Comparison of ENCODE assay signal across 20 cellular contexts in genomic region chr11:69285091-69285490, GRCh38. TPM values are rescaled to one million over a fixed set of nuclear protein-coding genes. Genes with fewer than 3 reads are reported as not detected.
A peak's percentile ranks its signal among the peaks of the same experiment; 100 is the strongest.
DNase-seq lines count a peak whose midpoint lies in the region; ATAC-seq, FAIRE-seq and TF ChIP-seq lines count a peak whose summit lies in the region.
"Had no signal": no experiment of that assay in that cellular context is flagged by ENCODE, and none has a peak within 500 bp of the region (broad histone marks: within the 10 kb centered on the region; RNA-seq: fewer than 3 reads in every experiment).

No MANE protein-coding gene starts in this region.

- no peak overlapping the region for H4K8ac ChIP-seq in neuronal stem cell (ENCODE audit: low read depth, low read length)

- H3K4me3 ChIP-seq in neuronal stem cell (ENCODE audit: low read length in 2 of 2) = no peak overlapping the region
- H3K4me3 ChIP-seq: BLaER1 had no signal

- peaks cover 0 to 18% of the 10 kb centered on the region in 2 donors for H3K4me1 ChIP-seq in neuronal stem cell (ENCODE audit: control insufficient read depth in 2 of 2, insufficient read depth in 1 of 2, low read depth in 1 of 2, low read length in 2 of 2)

- no peak overlapping the region for H3K4me2 ChIP-seq in neuronal stem cell (ENCODE audit: insufficient read depth, low read length, poor library complexity, severe bottlenecking)
- H3K4me2 ChIP-seq: BLaER1 had no signal

- H2AFZ ChIP-seq in neuronal stem cell (ENCODE audit: low read length) = no peak overlapping the region

- no CpG with 5 or more reads among the region's 11 CpGs for WGBS in neuronal stem cell (ENCODE audit: extremely low coverage in 2 of 2, insufficient read length in 2 of 2, insufficient replicate concordance in 1 of 2), 2 donors

- H3K79me1 ChIP-seq in neuronal stem cell (ENCODE audit: low read depth, low read length) = no peaks in the 10 kb centered on the region

- no peak overlapping the region for H3K9ac ChIP-seq in neuronal stem cell (ENCODE audit: low read depth, low read length, poor library complexity)
- H3K9ac ChIP-seq: BLaER1 had no signal

- no peak overlapping the region for H3K14ac ChIP-seq in neuronal stem cell (ENCODE audit: low read length)

- peaks cover 27% of the 10 kb centered on the region for H3K4me1 Mint-ChIP-seq in chondrocyte (ENCODE audit: low read depth)
- H3K4me1 Mint-ChIP-seq: CD4-positive, CD25-positive, alpha-beta regulatory T cell had no signal

- ATAC-seq in Right ventricle myocardium superior (ENCODE audit: poor library complexity) (no peak), GM18907 (IDR thresholded peaks at IDR 0.05; ENCODE audit: unreplicated experiment) (no peak), sciatic nerve (no peak)
- ATAC-seq: HCT116 had no signal

- peak overlapping the region; percentile 80 for H3K18ac ChIP-seq in neuronal stem cell (ENCODE audit: low read length)

- H4K91ac ChIP-seq in neuronal stem cell (ENCODE audit: low read depth, low read length, poor library complexity) = no peak overlapping the region

- peaks cover 3% of the 10 kb centered on the region for H3K27me3 Mint-ChIP-seq in chondrocyte (ENCODE audit: low read depth)
- H3K27me3 Mint-ChIP-seq: CD4-positive, CD25-positive, alpha-beta regulatory T cell had no signal

- H3K9me3 ChIP-seq in neuronal stem cell (replicated peaks in 1 of 2; ENCODE audit: control insufficient read depth in 2 of 2, insufficient read depth in 1 of 2, low read depth in 1 of 2, low read length in 2 of 2) = peaks cover 0 to 3% of the 10 kb centered on the region in 2 donors

- peak overlapping the region; percentile 24 for H2BK12ac ChIP-seq in neuronal stem cell (ENCODE audit: low read length)

- H3K36me3 Mint-ChIP-seq in chondrocyte (ENCODE audit: low read depth) = no peaks in the 10 kb centered on the region
- H3K36me3 Mint-ChIP-seq: CD4-positive, CD25-positive, alpha-beta regulatory T cell had no signal

- peak overlapping the region; percentile 8 for H3K27ac Mint-ChIP-seq in chondrocyte (ENCODE audit: unreplicated experiment)

- no peak overlapping the region for H3K4ac ChIP-seq in neuronal stem cell (ENCODE audit: low read length)

- peak overlapping the region; percentile 66 for H2AK5ac ChIP-seq in neuronal stem cell (ENCODE audit: low read depth, low read length)

- TF ChIP-seq CTCF in chondrocyte (IDR thresholded peaks at IDR 0.05) = no peak

- H2BK120ac ChIP-seq in neuronal stem cell (ENCODE audit: low read depth, low read length) = no peak overlapping the region

- no peaks in the 10 kb centered on the region for H3K9me3 Mint-ChIP-seq in chondrocyte (ENCODE audit: low read depth)

- intact Hi-C loops in Right ventricle myocardium superior (cut with DNase I) = no loop called here
- intact Hi-C loops in cardiac septum (cut with DNase I) = no loop called here
- intact Hi-C loops in sciatic nerve (cut with DNase I) = no loop called here

- no peak for FAIRE-seq in GM12892 (lab: Jason Lieb, UNC)
- FAIRE-seq: D721Med, G401.6, GM12891, H54 had no signal

- no peak overlapping the region for H2BK5ac ChIP-seq in neuronal stem cell (ENCODE audit: low read length)

- no peaks in the 10 kb centered on the region for H3K27me3 ChIP-seq in neuronal stem cell (ENCODE audit: control insufficient read depth in 3 of 3, insufficient read depth in 3 of 3, low read depth in 1 of 3, low read length in 3 of 3)
- H3K27me3 ChIP-seq: BLaER1 had no signal

- DNase-seq in Right ventricle myocardium superior (peak; percentile 14), cardiac septum (ENCODE audit: low spot score) (no peak), chondrocyte (ENCODE audit: low spot score) (no peak), neuronal stem cell (ENCODE audit: low spot score) (no peak), GM12892 (ENCODE audit: insufficient read length) (no peak), sciatic nerve (ENCODE audit: low spot score) (no peak)
- DNase-seq: 8988T; AML-193; CD4-positive, CD25-positive, alpha-beta regulatory T cell; DMS153; DMS79 treated with DMSO at 0.1 percent for 48 hours; EL; KBM-7 had no signal

- H3K27ac ChIP-seq in neuronal stem cell (replicated peaks; ENCODE audit: low read length) = no peak overlapping the region
- H3K27ac ChIP-seq: BLaER1 had no signal

- TF ChIP-seq POLR2A in GM12892 (IDR thresholded peaks at IDR 0.05; ENCODE audit: low read depth, low read length) = no peak

- no peak overlapping the region for H3K4me3 Mint-ChIP-seq in chondrocyte (ENCODE audit: unreplicated experiment)
- H3K4me3 Mint-ChIP-seq: CD4-positive, CD25-positive, alpha-beta regulatory T cell had no signal

- no peak overlapping the region for H3K23ac ChIP-seq in neuronal stem cell (ENCODE audit: low read depth, low read length, poor library complexity)

- no peak overlapping the region for H2BK15ac ChIP-seq in neuronal stem cell (ENCODE audit: low read length)

- no peaks in the 10 kb centered on the region for H3K36me3 ChIP-seq in neuronal stem cell (replicated peaks in 1 of 2; ENCODE audit: control insufficient read depth in 2 of 2, insufficient read depth in 2 of 2, low read length in 2 of 2)
- H3K36me3 ChIP-seq: BLaER1 had no signal

RNA-seq across cellular contexts. Expression of gene MYEOV, which starts 8.9 kb away (rescaled TPM):
- total RNA-seq in Right ventricle myocardium superior = not detected
- not detected for total RNA-seq in cardiac septum
- 0.87 TPM in 1 of 3 replicates, not detected in the others for total RNA-seq in chondrocyte
- 0.08 TPM for polyA plus RNA-seq in neuronal stem cell (2013, experiment 1 of 2)
- 0.26 TPM for polyA plus RNA-seq in neuronal stem cell (2013, experiment 2 of 2)
- 0.34 TPM for polyA plus RNA-seq in GM12892 (2012; ENCODE audit: missing spikeins)
- total RNA-seq in sciatic nerve = 1.2 TPM
- polyA plus RNA-seq: CD4-positive, CD25-positive, alpha-beta regulatory T cell had no signal
